ENCODE assay signal across 10 cellular contexts in the genomic region with DNA sequence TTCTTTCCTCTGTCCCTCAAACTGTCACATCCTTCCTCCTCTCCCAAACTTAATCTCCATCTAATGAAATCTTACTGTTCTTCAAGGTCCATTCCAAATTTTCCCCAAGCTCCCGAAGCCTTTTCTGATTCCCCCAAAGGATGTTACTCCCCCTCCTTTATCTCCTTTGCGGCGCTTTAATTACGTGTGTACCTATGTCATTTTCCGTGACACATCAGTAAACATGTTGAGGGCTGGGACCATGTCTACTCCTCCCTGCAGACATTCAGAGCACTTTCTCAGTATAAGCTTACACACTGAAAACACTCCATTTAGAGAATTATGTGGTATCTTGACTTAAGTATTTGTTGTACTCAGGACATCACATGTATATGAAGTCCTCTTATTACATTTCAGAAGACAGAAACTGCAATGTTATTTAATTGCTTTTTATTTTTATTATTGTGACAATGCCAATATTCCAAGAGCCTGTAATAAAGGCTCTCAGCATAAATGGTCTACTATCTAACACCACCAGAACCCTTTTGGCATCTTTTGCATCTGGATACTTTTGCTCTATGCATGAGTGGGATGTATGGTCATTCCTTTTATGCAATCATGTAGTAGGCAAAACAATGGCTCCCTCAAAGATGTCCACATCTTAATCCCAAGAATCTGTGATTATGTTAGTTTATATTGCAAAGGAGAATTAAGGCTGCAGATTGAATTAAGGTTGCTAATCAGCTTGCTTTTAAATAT. TPM values are rescaled to one million over a fixed set of nuclear protein-coding genes. Genes with fewer than 3 reads are reported as not detected.
A peak's percentile ranks its signal among the peaks of the same experiment; 100 is the strongest.
DNase-seq lines count a peak whose midpoint lies in the region; ATAC-seq and TF ChIP-seq lines count a peak whose summit lies in the region.
"Had no signal": no experiment of that assay in that cellular context is flagged by ENCODE, and none has a peak within 500 bp of the region (broad histone marks: within the 10 kb centered on the region; RNA-seq: fewer than 3 reads in every experiment).

No MANE protein-coding gene starts in this region.

- no peak for TF ChIP-seq CTCF in neural crest cell (conservative IDR thresholded peaks at IDR 0.05)

- H3K27ac Mint-ChIP-seq in T-helper 2 cell treated with Interferon-gamma antibody and Interleukin-4, amounts not matched to agents 5 μg/mL and 100 μg/mL, for 36 hours, result peak overlapping the region; percentile 98
- peak overlapping the region; percentile 96 to 98 for H3K27ac Mint-ChIP-seq in activated naive CD4-positive, alpha-beta T cell treated with anti-CD3 and anti-CD28 coated beads, Interleukin-2, amount 50 U/mL, for 72 hours
- H3K27ac Mint-ChIP-seq in neural crest cell (ENCODE audit: unreplicated experiment), result no peak overlapping the region

- H3K4me1 Mint-ChIP-seq in T-helper 2 cell treated with Interferon-gamma antibody and Interleukin-4, amounts not matched to agents 5 μg/mL and 100 μg/mL, for 36 hours (ENCODE audit: low read depth), result peaks cover 42% of the 10 kb centered on the region
- peaks cover 9% of the 10 kb centered on the region for H3K4me1 Mint-ChIP-seq in neural crest cell

- no peak for DNase-seq in T-helper 2 cell treated with Interferon-gamma antibody and Interleukin-4, amounts not matched to agents 5 μg/mL and 100 μg/mL, for 36 hours (ENCODE audit: low spot score)
- DNase-seq in T-helper 2 cell (no peak), neural crest cell (ENCODE audit: low read depth, low spot score) (no peak), Right ventricle myocardium superior (no peak), COLO668 (lab: John Stamatoyannopoulos, UW; ENCODE audit: unreplicated experiment) (no peak), posterior vena cava (ENCODE audit: low spot score) (no peak)
- DNase-seq in activated naive CD4-positive, alpha-beta T cell treated with anti-CD3 and anti-CD28 coated beads, Interleukin-2, amount 50 U/mL, for 72 hours (ENCODE audit: low spot score in 2 of 2), result no peak
- DNase-seq: caudate nucleus, NCI-H1092 treated with DMSO at 0.1 percent for 48 hours had no signal

- H3K36me3 Mint-ChIP-seq in T-helper 2 cell treated with Interferon-gamma antibody and Interleukin-4, amounts not matched to agents 5 μg/mL and 100 μg/mL, for 36 hours (ENCODE audit: low read depth), result peaks cover 32% of the 10 kb centered on the region
- H3K36me3 Mint-ChIP-seq in activated naive CD4-positive, alpha-beta T cell treated with anti-CD3 and anti-CD28 coated beads, Interleukin-2, amount 50 U/mL, for 72 hours, result peaks cover 14 to 19% of the 10 kb centered on the region in 2 donors
- H3K36me3 Mint-ChIP-seq in neural crest cell (ENCODE audit: low read depth), result no peaks in the 10 kb centered on the region

- no peaks in the 10 kb centered on the region for H3K9me3 Mint-ChIP-seq in T-helper 2 cell treated with Interferon-gamma antibody and Interleukin-4, amounts not matched to agents 5 μg/mL and 100 μg/mL, for 36 hours
- no peaks in the 10 kb centered on the region for H3K9me3 Mint-ChIP-seq in activated naive CD4-positive, alpha-beta T cell treated with anti-CD3 and anti-CD28 coated beads, Interleukin-2, amount 50 U/mL, for 72 hours
- H3K9me3 Mint-ChIP-seq in neural crest cell, result no peaks in the 10 kb centered on the region

- ATAC-seq in HG03378 (IDR thresholded peaks at IDR 0.05; ENCODE audit: unreplicated experiment), result peak; percentile 2
- no peak for ATAC-seq in activated naive CD4-positive, alpha-beta T cell treated with anti-CD3 and anti-CD28 coated beads, Interleukin-2, amount 50 U/mL, for 72 hours
- no peak for ATAC-seq in Right ventricle myocardium superior (ENCODE audit: poor library complexity)

- peaks cover 4% of the 10 kb centered on the region for H3K27me3 Mint-ChIP-seq in T-helper 2 cell treated with Interferon-gamma antibody and Interleukin-4, amounts not matched to agents 5 μg/mL and 100 μg/mL, for 36 hours (ENCODE audit: low read depth)
- peaks cover 9% of the 10 kb centered on the region for H3K27me3 Mint-ChIP-seq in neural crest cell (ENCODE audit: low read depth)

- intact Hi-C loops in Right ventricle myocardium superior (cut with DNase I), result loop anchor here (5.0 kb wide), 1 partner anchor 125 kb away; no protein-coding TSS in a partner anchor
- intact Hi-C loops in posterior vena cava (cut with DNase I), result no loop called here

- peak overlapping the region; percentile 98 for H3K4me3 Mint-ChIP-seq in T-helper 2 cell treated with Interferon-gamma antibody and Interleukin-4, amounts not matched to agents 5 μg/mL and 100 μg/mL, for 36 hours
- H3K4me3 Mint-ChIP-seq in neural crest cell, result peak overlapping the region; percentile 33

RNA-seq across cellular contexts. Expression of a gene that starts 1.8 kb away (rescaled TPM):
- total RNA-seq in activated naive CD4-positive, alpha-beta T cell treated with anti-CD3 and anti-CD28 coated beads, Interleukin-2, amount 50 U/mL, for 72 hours, result 10 to 100 TPM; 21.9 to 25.1 TPM
- total RNA-seq in neural crest cell, result 1.3 and 1.8 TPM in 2 replicates
- total RNA-seq in Right ventricle myocardium superior, result 3.6 TPM
- total RNA-seq in posterior vena cava, result 10 to 100 TPM; 11.5 to 12.0 TPM

RNA-seq across cellular contexts. Expression of a gene that starts 26.0 kb away (rescaled TPM):
- 1 to 10 TPM; 2.4 to 5.0 TPM for total RNA-seq in activated naive CD4-positive, alpha-beta T cell treated with anti-CD3 and anti-CD28 coated beads, Interleukin-2, amount 50 U/mL, for 72 hours
- total RNA-seq in neural crest cell (8.1 and 8.9 TPM in 2 replicates), Right ventricle myocardium superior (1.6 TPM), posterior vena cava (1 to 10 TPM; 5.0 to 8.5 TPM)
